1 cellular context compared by ENCODE assay signal in genomic region chr9:98184326-98184725, GRCh38.
A peak's percentile ranks its signal among the peaks of the same experiment; 100 is the strongest.
TF ChIP-seq lines count a peak whose summit lies in the region.

No MANE protein-coding gene starts in this region.

TF ChIP-seq in K562, 482 proteins besides CTCF, POLR2A, EP300 and RAD21 (continued from another document):
- TF ChIP-seq ZNF592 (IDR thresholded peaks at IDR 0.05) (peak; percentile 53; the same call in 1 of the 2 replicates), ZNF586 (CRISPR knock-in tag; conservative IDR thresholded peaks at IDR 0.05) (no peak), FOXP4 (CRISPR knock-in tag; IDR thresholded peaks at IDR 0.05; ENCODE audit: borderline replicate concordance) (no peak), ZHX1 (conservative IDR thresholded peaks at IDR 0.05; ENCODE audit: low read length) (no peak), NFRKB (IDR thresholded peaks at IDR 0.05; ENCODE audit: low read depth) (peak; percentile 44; the same call in 1 of the 2 replicates)
